ENCODE assay signal across 1 cellular context in the genomic region with DNA sequence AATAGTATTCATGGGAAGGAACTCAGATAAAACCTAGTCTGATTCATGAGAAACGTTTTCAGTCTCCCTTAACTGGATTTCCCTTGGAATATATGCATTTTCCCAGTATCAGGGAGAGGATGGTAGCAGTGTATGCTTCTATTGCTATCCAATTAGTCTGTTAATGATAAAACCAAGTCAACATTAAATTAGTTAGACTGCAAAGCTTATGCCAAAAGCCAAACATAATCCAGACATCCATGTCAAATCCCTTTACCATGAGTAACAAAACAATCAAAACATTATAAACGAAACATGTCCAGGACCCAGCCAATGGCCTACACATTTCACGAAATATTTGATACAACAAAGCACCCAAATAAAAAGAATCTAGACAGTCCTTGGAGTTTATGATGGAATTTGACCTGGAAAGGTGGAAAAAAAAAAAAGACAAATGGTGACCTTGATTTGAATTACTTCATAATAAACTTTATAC.
TF ChIP-seq lines count a peak whose summit lies in the region.

No MANE protein-coding gene starts in this region.

TF ChIP-seq in SK-N-SH, 30 proteins besides CTCF, POLR2A, EP300 and RAD21 (continued from another document):
- no peak for TF ChIP-seq REST (IDR thresholded peaks at IDR 0.05; ENCODE audit: low read depth, low read length)
TF ChIP-seq in SK-N-SH: peak in this region for 9.
